ENCODE assay signal across 18 cellular contexts in genomic region chr10:112083526-112083925, GRCh38.
A peak's percentile ranks its signal among the peaks of the same experiment; 100 is the strongest.
DNase-seq lines count a peak whose midpoint lies in the region; ATAC-seq and TF ChIP-seq lines count a peak whose summit lies in the region.
"Had no signal": no experiment of that assay in that cellular context is flagged by ENCODE, and none has a peak within 500 bp of the region (broad histone marks: within the 10 kb centered on the region; RNA-seq: fewer than 3 reads in every experiment).

No MANE protein-coding gene starts in this region.

- no peaks in the 10 kb centered on the region for H3K36me3 ChIP-seq in tibial artery

- TF ChIP-seq CTCF in 22Rv1 (IDR thresholded peaks at IDR 0.05), result no peak
- no peak for TF ChIP-seq CTCF in VCaP (conservative IDR thresholded peaks at IDR 0.05)
- no peak for TF ChIP-seq CTCF in nephron (IDR thresholded peaks at IDR 0.05; ENCODE audit: unreplicated experiment in 3 of 3)
- TF ChIP-seq CTCF in tibial artery (IDR thresholded peaks at IDR 0.05), result no peak

- no peaks in the 10 kb centered on the region for H3K9me3 Mint-ChIP-seq in nephron
- H3K9me3 Mint-ChIP-seq: CD4-positive, alpha-beta memory T cell; GM23338; H9 had no signal

- no peaks in the 10 kb centered on the region for H3K27me3 ChIP-seq in tibial artery

- H3K4me1 Mint-ChIP-seq in nephron, result peaks cover 32% of the 10 kb centered on the region
- H3K4me1 Mint-ChIP-seq: CD4-positive, alpha-beta memory T cell had no signal

- H3K4me3 Mint-ChIP-seq in nephron, result peak overlapping the region in 1 of 3 experiments; percentile 42
- H3K4me3 Mint-ChIP-seq: CD4-positive, alpha-beta memory T cell; GM23338; H9 had no signal

- H3K9me3 ChIP-seq in tibial artery, result no peaks in the 10 kb centered on the region

- peak overlapping the region; percentile 70 to 90 (median 75) for H3K27ac Mint-ChIP-seq in nephron
- H3K27ac Mint-ChIP-seq: CD4-positive, alpha-beta memory T cell; GM23338; H9 had no signal

- 0 out of 2 replicates have a peak overlapping the region, but pooled peaks have one; percentile 61 for H3K27ac ChIP-seq in 22Rv1
- H3K27ac ChIP-seq in VCaP, result peak overlapping the region; percentile 37; the same call in 1 of the 2 replicates
- peak overlapping the region in 1 of 2 donors; percentile 7 for H3K27ac ChIP-seq in tibial artery

- DNase-seq in left lobe of liver (ENCODE audit: low spot score), result no peak
- no peak for DNase-seq in tibial artery
- DNase-seq in activated T-cell treated with anti-CD3 and anti-CD28 coated beads, Interleukin-2, amount 50 U/mL, for 48 hours, result no peak
- DNase-seq: C1 segment of cervical spinal cord; Calu3; CD4-positive, alpha-beta memory T cell; COR-L47; DMS53; DMS79 treated with DMSO at 0.1 percent for 48 hours; GF-D8; H9 had no signal

- intact Hi-C loops in tibial artery (cut with DNase I; ENCODE audit: low total_unique reads), result no loop called here

- no peaks in the 10 kb centered on the region for H3K27me3 Mint-ChIP-seq in nephron (ENCODE audit: low read depth)

- peaks cover 0 to 23% (median 8%) of the 10 kb centered on the region in 4 donors for H3K4me1 ChIP-seq in tibial artery

- H3K4me3 ChIP-seq in tibial artery, result no peak overlapping the region
- H3K4me3 ChIP-seq: GM23338 had no signal

- ATAC-seq in left lobe of liver, result peak; percentile 45
- no peak for ATAC-seq in HG03025 (IDR thresholded peaks at IDR 0.05; ENCODE audit: low FRiP score, unreplicated experiment)
- ATAC-seq in GM18502 (IDR thresholded peaks at IDR 0.05; ENCODE audit: poor library complexity, unreplicated experiment), result no peak
- ATAC-seq: GM23338, HCT116 had no signal

- H3K36me3 Mint-ChIP-seq in nephron (ENCODE audit: low read depth), result no peaks in the 10 kb centered on the region
- H3K36me3 Mint-ChIP-seq: CD4-positive, alpha-beta memory T cell had no signal
